In the genomic region with DNA sequence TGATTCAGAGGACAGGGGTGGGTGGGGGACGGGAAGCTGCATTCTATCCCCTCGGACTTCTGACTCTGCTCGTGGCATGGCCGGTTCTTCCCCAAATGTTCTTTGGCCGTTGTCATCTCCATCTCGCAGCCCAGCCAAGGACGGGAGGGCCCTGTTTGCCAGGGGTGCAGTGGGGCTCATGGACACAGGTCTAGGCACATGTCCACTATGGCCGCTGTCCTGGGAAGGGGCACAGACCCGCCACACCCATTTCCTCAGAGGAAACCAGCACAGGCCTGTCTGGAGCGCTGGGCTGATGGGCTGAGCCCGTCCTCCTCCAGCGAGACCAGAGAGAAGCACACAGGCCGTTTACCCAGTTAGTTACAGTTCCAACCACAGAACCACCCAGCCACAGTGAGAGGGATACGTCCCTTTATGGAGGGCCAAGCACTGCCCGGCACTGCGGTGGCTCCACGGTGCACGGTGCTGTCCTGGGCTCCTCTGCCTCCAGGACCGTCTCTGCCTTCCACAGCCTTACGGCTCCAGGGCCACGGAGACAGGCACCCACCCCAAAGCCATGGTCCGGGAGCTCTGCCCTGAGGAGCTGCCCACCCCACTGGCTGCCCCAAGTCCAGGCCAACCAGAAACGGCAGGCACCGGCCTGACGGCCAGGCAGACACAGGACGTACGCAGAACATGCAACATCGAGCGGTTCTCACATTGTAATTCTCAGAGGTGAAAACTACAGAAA, we compare ENCODE assay signal across 22 cellular contexts. TPM values are rescaled to one million over a fixed set of nuclear protein-coding genes. Genes with fewer than 3 reads are reported as not detected.
"Had no signal": no experiment of that assay in that cellular context is flagged by ENCODE, and none has a peak within 500 bp of the region (broad histone marks: within the 10 kb centered on the region; RNA-seq: fewer than 3 reads in every experiment).

No MANE protein-coding gene starts in this region.

- H3K9me3 Mint-ChIP-seq: activated CD4-positive, alpha-beta T cell treated with anti-CD3 and anti-CD28 coated beads, Interleukin-2, amount 10 ng/mL, durations not matched to agents 7 days and 5 days; activated naive CD4-positive, alpha-beta T cell treated with anti-CD3 and anti-CD28 coated beads, Interleukin-2, amount 50 U/mL, for 72 hours had no signal

- H3K27me3 Mint-ChIP-seq: activated CD4-positive, alpha-beta T cell treated with anti-CD3 and anti-CD28 coated beads, Interleukin-2, amount 10 ng/mL, durations not matched to agents 7 days and 5 days; naive B cell; stimulated activated naive B cell treated with anti-CD40 and anti-IgM and Interleukin-4, amounts not matched to agents 10 μg/mL and 1 μg/mL and 100 μg/mL, for 72 hours had no signal

- H3K4me1 Mint-ChIP-seq: activated CD4-positive, alpha-beta T cell treated with anti-CD3 and anti-CD28 coated beads, Interleukin-2, amount 10 ng/mL, durations not matched to agents 7 days and 5 days had no signal

- H3K4me1 ChIP-seq: ascending aorta, pancreas, uterus had no signal

- H3K27me3 ChIP-seq: ascending aorta, brain microvascular endothelial cell, dorsolateral prefrontal cortex, esophagus muscularis mucosa, pancreas, uterus had no signal

- H3K9me3 ChIP-seq: ascending aorta, esophagus muscularis mucosa, pancreas, uterus had no signal

- H3K27ac ChIP-seq: ascending aorta, brain microvascular endothelial cell, esophagus muscularis mucosa, pancreas, uterus, VCaP had no signal

- H3K4me3 ChIP-seq: ascending aorta, dorsolateral prefrontal cortex, esophagus muscularis mucosa, lung, pancreas, uterus had no signal

- ATAC-seq: activated CD4-positive, CD25-positive, alpha-beta regulatory T cell treated with anti-CD3 and anti-CD28 coated beads, Interleukin-2, amount 50 U/mL, for 24 hours; activated naive CD4-positive, alpha-beta T cell treated with anti-CD3 and anti-CD28 coated beads, Interleukin-2, amount 50 U/mL, for 72 hours; pancreas; sciatic nerve; stimulated activated naive B cell treated with anti-CD40 and anti-IgM and Interleukin-4, amounts not matched to agents 10 μg/mL and 1 μg/mL and 100 μg/mL, for 72 hours had no signal

- H3K27ac Mint-ChIP-seq: activated CD4-positive, alpha-beta T cell treated with anti-CD3 and anti-CD28 coated beads, Interleukin-2, amount 10 ng/mL, durations not matched to agents 7 days and 5 days; naive B cell; stimulated activated naive B cell treated with anti-CD40 and anti-IgM and Interleukin-4, amounts not matched to agents 10 μg/mL and 1 μg/mL and 100 μg/mL, for 72 hours had no signal

- H3K4me3 Mint-ChIP-seq: activated CD4-positive, alpha-beta T cell treated with anti-CD3 and anti-CD28 coated beads, Interleukin-2, amount 10 ng/mL, durations not matched to agents 7 days and 5 days; naive B cell; stimulated activated naive B cell treated with anti-CD40 and anti-IgM and Interleukin-4, amounts not matched to agents 10 μg/mL and 1 μg/mL and 100 μg/mL, for 72 hours had no signal

- DNase-seq: activated CD4-positive, alpha-beta T cell treated with anti-CD3 and anti-CD28 coated beads, Interleukin-2, amount 10 ng/mL, durations not matched to agents 7 days and 5 days; activated gamma-delta T cell treated with Interleukin-2 at 50 U/mL for 16 hours; activated T-cell treated with anti-CD3 and anti-CD28 coated beads, Interleukin-2, amount 50 U/mL, for 1 hour; brain microvascular endothelial cell; central memory CD4-positive, alpha-beta T cell; dorsolateral prefrontal cortex; hypothalamus; islet precursor cell; naive B cell; small intestine; stimulated activated CD4-positive, alpha-beta T cell treated with anti-CD3 and anti-CD28 coated beads, Interleukin-15, amount 100 ng/mL, for 24 hours; stimulated activated naive B cell treated with anti-CD40 and anti-IgM and Interleukin-4, amounts not matched to agents 10 μg/mL and 1 μg/mL and 100 μg/mL, for 72 hours; trophoblast cell; uterus had no signal

- H3K36me3 ChIP-seq: ascending aorta, brain microvascular endothelial cell, pancreas, uterus had no signal

RNA-seq across cellular contexts. Expression of a gene that starts 20.2 kb away (rescaled TPM):
- total RNA-seq: ascending aorta had no signal
